ENCODE assay signal across 8 cellular contexts in genomic region chr16:68529608-68529930, GRCh38. TPM values are rescaled to one million over a fixed set of nuclear protein-coding genes. Genes with fewer than 3 reads are reported as not detected.
DNase-seq lines count a peak whose midpoint lies in the region; ATAC-seq and TF ChIP-seq lines count a peak whose summit lies in the region.

No MANE protein-coding gene starts in this region.

- TF ChIP-seq CTCF in BE2C (IDR thresholded peaks at IDR 0.05; ENCODE audit: low read depth, low read length) (no peak), HFF-Myc (IDR thresholded peaks at IDR 0.05; ENCODE audit: low read depth, low read length, missing control alignments) (no peak), testis (IDR thresholded peaks at IDR 0.05) (no peak)

- peak overlapping the region; percentile 63 for H3K27ac Mint-ChIP-seq in activated CD8-positive, alpha-beta T cell treated with anti-CD3 and anti-CD28 coated beads, Interleukin-2, amount 10 ng/mL, durations not matched to agents 7 days and 5 days

- no peak overlapping the region for H3K27ac ChIP-seq in iPS-20b (ENCODE audit: low read length)
- peak overlapping the region in 1 of 2 donors; percentile 1 for H3K27ac ChIP-seq in testis

- H3K9me3 ChIP-seq in BE2C = no peaks in the 10 kb centered on the region; the same call in 1 of the 2 replicates
- H3K9me3 ChIP-seq in iPS-20b (ENCODE audit: insufficient read depth, low read depth, low read length) = no peaks in the 10 kb centered on the region
- H3K9me3 ChIP-seq in testis = no peaks in the 10 kb centered on the region

- H3K4me1 Mint-ChIP-seq in activated CD8-positive, alpha-beta T cell treated with anti-CD3 and anti-CD28 coated beads, Interleukin-2, amount 10 ng/mL, durations not matched to agents 7 days and 5 days (ENCODE audit: low read depth) = peaks cover 21% of the 10 kb centered on the region

- no peaks in the 10 kb centered on the region for H3K36me3 ChIP-seq in BE2C
- no peaks in the 10 kb centered on the region for H3K36me3 ChIP-seq in iPS-20b (ENCODE audit: insufficient read depth, low read depth, low read length)
- H3K36me3 ChIP-seq in testis (ENCODE audit: low read depth, missing control alignments) = no peaks in the 10 kb centered on the region

- H3K36me3 Mint-ChIP-seq in activated CD8-positive, alpha-beta T cell treated with anti-CD3 and anti-CD28 coated beads, Interleukin-2, amount 10 ng/mL, durations not matched to agents 7 days and 5 days (ENCODE audit: low read depth) = peaks cover 17% of the 10 kb centered on the region

- 26 to 31% methylated on average over 11 to 13 of the region's 13 CpGs for WGBS in testis, 2 donors

- peak overlapping the region; percentile 82 for H3K4me3 Mint-ChIP-seq in activated CD8-positive, alpha-beta T cell treated with anti-CD3 and anti-CD28 coated beads, Interleukin-2, amount 10 ng/mL, durations not matched to agents 7 days and 5 days

- peak; percentile 48 for ATAC-seq in activated CD8-positive, alpha-beta T cell treated with anti-CD3 and anti-CD28 coated beads, Interleukin-2, amount 10 ng/mL, durations not matched to agents 7 days and 5 days

- peak overlapping the region; percentile 86; the same call in 1 of the 2 replicates for H3K9ac ChIP-seq in iPS-20b (ENCODE audit: low read depth, low read length)

- POLR2A ChIA-PET in activated CD8-positive, alpha-beta T cell treated with anti-CD3 and anti-CD28 coated beads, Interleukin-2, amount 10 ng/mL, durations not matched to agents 7 days and 5 days (lab: Charles Lee) = interaction anchor here (2.2 kb wide), 1 partner anchor 10 kb away, joined by 14 read pairs; the partner anchor contains the start of gene ZFP90

- H3K9me3 Mint-ChIP-seq in activated CD8-positive, alpha-beta T cell treated with anti-CD3 and anti-CD28 coated beads, Interleukin-2, amount 10 ng/mL, durations not matched to agents 7 days and 5 days (ENCODE audit: insufficient read depth) = peaks cover 8% of the 10 kb centered on the region

- H3K27me3 ChIP-seq in BE2C = no peaks in the 10 kb centered on the region
- H3K27me3 ChIP-seq in iPS-20b (ENCODE audit: insufficient read depth, low read length) = peaks cover 29% of the 10 kb centered on the region
- H3K27me3 ChIP-seq in testis = no peaks in the 10 kb centered on the region

- intact Hi-C loops in testis (cut with DNase I; ENCODE audit: low total_unique reads) = no loop called here

- CTCF ChIA-PET in activated CD8-positive, alpha-beta T cell treated with anti-CD3 and anti-CD28 coated beads, Interleukin-2, amount 10 ng/mL, durations not matched to agents 7 days and 5 days (lab: Charles Lee) = interaction anchor here (0.9 to 4.6 kb wide), 14 partner anchors 8 to 595 kb away, joined by 3 to 90 read pairs (median 4); partner anchors contain the start of gene ZFP90

- H3K27me3 Mint-ChIP-seq in activated CD8-positive, alpha-beta T cell treated with anti-CD3 and anti-CD28 coated beads, Interleukin-2, amount 10 ng/mL, durations not matched to agents 7 days and 5 days (ENCODE audit: low read depth) = no peaks in the 10 kb centered on the region

- H3K4me1 ChIP-seq in BE2C (no peaks in the 10 kb centered on the region), iPS-20b (ENCODE audit: insufficient read depth, low read length) (no peaks in the 10 kb centered on the region), testis (peaks cover 13% of the 10 kb centered on the region)

- H3K4me3 ChIP-seq in BE2C (ENCODE audit: low read depth, low read length) (peak overlapping the region; percentile 62), HFF-Myc (replicated peaks; ENCODE audit: low read depth, low read length) (peak overlapping the region; percentile 76), iPS-20b (ENCODE audit: low read length) (peak overlapping the region; percentile 89), testis (peak overlapping the region; percentile 76 to 89)

- no peak for DNase-seq in BE2C
- DNase-seq in HFF-Myc (ENCODE audit: extremely low read depth, low read depth) = no peak
- no peak for DNase-seq in activated CD8-positive, alpha-beta T cell treated with anti-CD3 and anti-CD28 coated beads, Interleukin-2, amount 10 ng/mL, durations not matched to agents 7 days and 5 days
- no peak for DNase-seq in testis
- no peak for DNase-seq in T1000 (lab: John Stamatoyannopoulos, UW)
- no peak for DNase-seq in AML-193 (lab: John Stamatoyannopoulos, UW)
- DNase-seq in erythroblast (lab: John Stamatoyannopoulos, UW) = no peak

- TF ChIP-seq POLR2A in testis (IDR thresholded peaks at IDR 0.05) (no peak), erythroblast (IDR thresholded peaks at IDR 0.05; ENCODE audit: low read length) (no peak)

RNA-seq across cellular contexts. Expression of gene ZFP90, which starts 9.5 kb away (rescaled TPM):
- 14.9 TPM for polyA plus RNA-seq in BE2C (2012; ENCODE audit: insufficient read depth, insufficient read length, low read depth)
- 10 to 100 TPM; 32.1 to 33.6 TPM for total RNA-seq in activated CD8-positive, alpha-beta T cell treated with anti-CD3 and anti-CD28 coated beads, Interleukin-2, amount 10 ng/mL, durations not matched to agents 7 days and 5 days
- 10 to 100 TPM; 31.5 to 49.1 TPM for total RNA-seq in testis
- 19.9 TPM for polyA plus RNA-seq in testis (ENCODE audit: insufficient read depth, low read depth, low replicate concordance)
